9 cellular contexts compared by ENCODE assay signal in the genomic region with DNA sequence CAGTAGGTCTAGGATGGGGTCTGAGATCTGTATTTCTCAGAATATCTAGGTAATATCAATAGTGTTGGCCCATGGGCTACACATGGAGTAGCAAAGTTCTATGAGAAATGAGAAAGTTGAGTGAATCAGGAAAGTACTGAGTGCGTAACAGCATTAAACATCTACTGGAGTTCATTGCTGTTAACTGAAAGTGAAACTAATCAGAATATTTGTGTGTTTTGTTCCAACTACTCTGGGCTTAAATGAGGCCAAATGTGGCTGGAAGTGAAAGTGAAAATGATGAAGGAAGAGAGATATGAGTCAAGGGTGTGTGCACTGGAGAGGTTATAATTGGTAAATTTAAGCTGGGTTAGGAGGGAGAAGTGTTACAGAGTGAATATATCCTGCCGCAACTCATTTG. TPM values are rescaled to one million over a fixed set of nuclear protein-coding genes. Genes with fewer than 3 reads are reported as not detected.
A peak's percentile ranks its signal among the peaks of the same experiment; 100 is the strongest.
DNase-seq lines count a peak whose midpoint lies in the region; ATAC-seq, FAIRE-seq and TF ChIP-seq lines count a peak whose summit lies in the region.
"Had no signal": no experiment of that assay in that cellular context is flagged by ENCODE, and none has a peak within 500 bp of the region (broad histone marks: within the 10 kb centered on the region; RNA-seq: fewer than 3 reads in every experiment).

No MANE protein-coding gene starts in this region.

- H3K27ac Mint-ChIP-seq in activated CD4-positive, alpha-beta T cell treated with anti-CD3 and anti-CD28 coated beads, Interleukin-2, amount 10 ng/mL, durations not matched to agents 7 days and 5 days: no peak overlapping the region
- H3K27ac Mint-ChIP-seq in chondrocyte (ENCODE audit: unreplicated experiment): no peak overlapping the region
- H3K27ac Mint-ChIP-seq: T-helper 1 cell treated with Interleukin-12 subunit alpha and Interleukin-12 subunit beta and Interleukin-4 antibody, amounts not matched to agents 30 μg/mL and 1 μg/mL, for 36 hours had no signal

- FAIRE-seq in GM12891 (lab: Jason Lieb, UNC): peak; percentile 97

- peaks cover 6% of the 10 kb centered on the region for H3K4me1 Mint-ChIP-seq in activated CD4-positive, alpha-beta T cell treated with anti-CD3 and anti-CD28 coated beads, Interleukin-2, amount 10 ng/mL, durations not matched to agents 7 days and 5 days
- no peaks in the 10 kb centered on the region for H3K4me1 Mint-ChIP-seq in chondrocyte (ENCODE audit: low read depth)

- peak; percentile 99 for ATAC-seq in GM21360 (IDR thresholded peaks at IDR 0.05; ENCODE audit: unreplicated experiment)
- ATAC-seq in HG03520 (IDR thresholded peaks at IDR 0.05; ENCODE audit: unreplicated experiment): peak; percentile 100
- ATAC-seq in left colon: peak; percentile 84

- H3K27me3 Mint-ChIP-seq in activated CD4-positive, alpha-beta T cell treated with anti-CD3 and anti-CD28 coated beads, Interleukin-2, amount 10 ng/mL, durations not matched to agents 7 days and 5 days: no peaks in the 10 kb centered on the region
- H3K27me3 Mint-ChIP-seq in chondrocyte (ENCODE audit: low read depth): peaks cover 2% of the 10 kb centered on the region

- CTCF ChIA-PET in activated CD4-positive, alpha-beta T cell treated with anti-CD3 and anti-CD28 coated beads, Interleukin-2, amount 10 ng/mL, durations not matched to agents 7 days and 5 days (lab: Charles Lee): interaction anchor here (1.0 kb wide), 1 partner anchor 18 kb away, joined by 4 read pairs; no protein-coding TSS in a partner anchor

- intact Hi-C loops in left colon (cut with DNase I, micrococcal nuclease) (no loop called here), head of caudate nucleus (cut with DNase I) (no loop called here)

- H3K4me3 Mint-ChIP-seq in activated CD4-positive, alpha-beta T cell treated with anti-CD3 and anti-CD28 coated beads, Interleukin-2, amount 10 ng/mL, durations not matched to agents 7 days and 5 days: no peak overlapping the region
- no peak overlapping the region for H3K4me3 Mint-ChIP-seq in chondrocyte (ENCODE audit: unreplicated experiment)
- H3K4me3 Mint-ChIP-seq: T-helper 1 cell treated with Interleukin-12 subunit alpha and Interleukin-12 subunit beta and Interleukin-4 antibody, amounts not matched to agents 30 μg/mL and 1 μg/mL, for 36 hours had no signal

- TF ChIP-seq POLR2A in GM12891 (IDR thresholded peaks at IDR 0.05; ENCODE audit: low read depth, low read length): no peak

- H3K36me3 Mint-ChIP-seq in activated CD4-positive, alpha-beta T cell treated with anti-CD3 and anti-CD28 coated beads, Interleukin-2, amount 10 ng/mL, durations not matched to agents 7 days and 5 days (ENCODE audit: low read depth): peaks cover 4% of the 10 kb centered on the region
- H3K36me3 Mint-ChIP-seq in chondrocyte (ENCODE audit: low read depth): peaks cover 3% of the 10 kb centered on the region

- H3K9me3 Mint-ChIP-seq in activated CD4-positive, alpha-beta T cell treated with anti-CD3 and anti-CD28 coated beads, Interleukin-2, amount 10 ng/mL, durations not matched to agents 7 days and 5 days: peaks cover 8% of the 10 kb centered on the region
- H3K9me3 Mint-ChIP-seq in chondrocyte (ENCODE audit: low read depth): peaks cover 10% of the 10 kb centered on the region

- POLR2A ChIA-PET in activated CD4-positive, alpha-beta T cell treated with anti-CD3 and anti-CD28 coated beads, Interleukin-2, amount 10 ng/mL, durations not matched to agents 7 days and 5 days (lab: Charles Lee): no interaction called here

- no peak for TF ChIP-seq CTCF in chondrocyte (IDR thresholded peaks at IDR 0.05)

- DNase-seq in GM12891 (ENCODE audit: insufficient read length, low spot score) (peak; percentile 11), left colon (no peak), chondrocyte (ENCODE audit: low spot score) (no peak), HuH-7 (ENCODE audit: low spot score) (no peak), head of caudate nucleus (no peak)
- peak; percentile 73 for DNase-seq in activated CD4-positive, alpha-beta T cell treated with anti-CD3 and anti-CD28 coated beads, Interleukin-2, amount 10 ng/mL, durations not matched to agents 7 days and 5 days

TF ChIP-seq in GM12891, 5 proteins besides CTCF, POLR2A, EP300 and RAD21:
- TF ChIP-seq PAX5 (IDR thresholded peaks at IDR 0.05; ENCODE audit: insufficient read depth, low read length, severe bottlenecking): no peak
- no peak for TF ChIP-seq TAF1 (IDR thresholded peaks at IDR 0.05; ENCODE audit: low read depth, low read length)
- peak; percentile 50 for TF ChIP-seq SPI1 (IDR thresholded peaks at IDR 0.05; ENCODE audit: low read depth, low read length)
- TF ChIP-seq POU2F2 (IDR thresholded peaks at IDR 0.05; ENCODE audit: low read depth, low read length): peak; percentile 91
- no peak for TF ChIP-seq POLR2AphosphoS5 (IDR thresholded peaks at IDR 0.05; ENCODE audit: low read depth, low read length)
TF ChIP-seq in GM12891: peak in this region for 2.

RNA-seq across cellular contexts. Expression of gene TMEM106B, which starts 46.5 kb away (rescaled TPM):
- polyA plus RNA-seq in GM12891 (2012; ENCODE audit: low read depth, missing spikeins): 2.4 TPM
- total RNA-seq in activated CD4-positive, alpha-beta T cell treated with anti-CD3 and anti-CD28 coated beads, Interleukin-2, amount 10 ng/mL, durations not matched to agents 7 days and 5 days: 10 to 100 TPM; 35.1 to 42.5 TPM
- 10 to 100 TPM; 42.2 to 54.5 TPM for total RNA-seq in left colon
- 45.5 to 56.7 TPM (median 47.8 TPM) in 3 replicates for total RNA-seq in chondrocyte

Comparison
In these comparisons a context has a peak if more than half of its experiments do, and no peak if none do; other contexts are left out.
1. DNase-seq: peak in GM12891 (single experiment) and activated CD4-positive, alpha-beta T cell treated with anti-CD3 and anti-CD28 coated beads, Interleukin-2, amount 10 ng/mL, durations not matched to agents 7 days and 5 days (single experiment); none in left colon (0 of 2), chondrocyte (single experiment), HuH-7 (single experiment) and head of caudate nucleus (0 of 42).
2. Peak in every context shown above with its lines, with median percentiles within 50 percentile points of each other: ATAC-seq.